12 cellular contexts compared by ENCODE assay signal in the genomic region with DNA sequence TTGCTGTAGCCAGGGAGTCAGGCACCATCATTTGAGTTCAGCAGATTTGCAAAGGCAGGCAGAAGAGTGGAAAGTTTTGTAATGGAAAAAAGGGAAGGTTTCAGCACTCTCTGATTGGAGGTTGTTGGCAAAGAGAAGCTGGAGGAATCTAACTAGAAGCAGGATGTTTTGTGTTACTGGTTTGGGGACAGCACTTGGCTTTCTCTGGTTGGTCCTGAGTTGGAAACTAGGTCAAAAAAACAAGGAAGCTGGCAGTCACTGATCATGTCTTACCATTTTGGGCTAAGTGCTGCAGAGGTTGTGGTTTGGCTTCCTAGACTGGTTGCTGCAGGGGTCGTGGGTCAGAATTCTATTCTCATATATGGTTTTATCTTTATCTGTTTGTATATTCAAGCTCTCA.
DNase-seq lines count a peak whose midpoint lies in the region; ATAC-seq and TF ChIP-seq lines count a peak whose summit lies in the region.
"Had no signal": no experiment of that assay in that cellular context is flagged by ENCODE, and none has a peak within 500 bp of the region (broad histone marks: within the 10 kb centered on the region; RNA-seq: fewer than 3 reads in every experiment).

No MANE protein-coding gene starts in this region.

- H3K27ac ChIP-seq in HCT116 (ENCODE audit: low read depth, low read length) (no peak overlapping the region), caudate nucleus (ENCODE audit: low read depth, low read length) (peak overlapping the region; percentile 84), temporal lobe (ENCODE audit: low read depth, low read length) (peak overlapping the region; percentile 90)

- RAD21 ChIA-PET in HCT116 (lab: Charles Lee; ENCODE audit: low non-redundant PET in 1 of 2, low total read pairs in 2 of 2, uncharacterized antibody in 2 of 2, unreplicated experiment in 2 of 2), result no interaction called here

- no peaks in the 10 kb centered on the region for H3K9me3 ChIP-seq in HCT116 (ENCODE audit: control insufficient read depth in 1 of 2, insufficient read depth in 1 of 2, low read depth in 1 of 2, low read length in 2 of 2)

- no peaks in the 10 kb centered on the region for H3K9me2 ChIP-seq in HCT116 (ENCODE audit: insufficient read depth)

- in situ Hi-C loops in GM13976 (cut with MboI; ENCODE audit: low sequenced_read_pairs, unreplicated experiment), result no loop called here
- in situ Hi-C loops in ACHN (cut with HindIII; ENCODE audit: low pct_ligation_motif_present, low pct_unique_long_range_greater_than_20kb, low sequenced_read_pairs), result no loop called here

- no peaks in the 10 kb centered on the region for H3K79me2 ChIP-seq in HCT116 (ENCODE audit: insufficient read depth, low read length)

- H3K9ac ChIP-seq in HCT116 (ENCODE audit: low read length), result no peak overlapping the region

- TF ChIP-seq RAD21 in HCT116 (IDR thresholded peaks at IDR 0.05; ENCODE audit: low read depth), result no peak

- peaks cover 13 to 29% of the 10 kb centered on the region in 2 experiments; a peak in 3 of 4 replicates for H3K4me1 ChIP-seq in HCT116 (ENCODE audit: control insufficient read depth in 1 of 2, insufficient read depth in 2 of 2, low read length in 2 of 2)

- H3K27me3 ChIP-seq in HCT116 (ENCODE audit: insufficient read depth, low read length), result peaks cover 1% of the 10 kb centered on the region; the same call in 1 of the 2 replicates

- no peak for DNase-seq in HCT116 (ENCODE audit: low read depth, low spot score)
- DNase-seq in caudate nucleus (lab: John Stamatoyannopoulos, UW), result peak in 1 of 61 donors; percentile 4
- peak; percentile 4 for DNase-seq in kidney tubule cell (ENCODE audit: low spot score)
- DNase-seq in GM13976 (ENCODE audit: low spot score), result no peak
- DNase-seq in ACHN, result no peak
- DNase-seq in T-helper 2 cell, result no peak
- DNase-seq in stimulated activated CD8-positive, alpha-beta memory T cell treated with anti-CD3 and anti-CD28 coated beads, Interleukin-4, amount 100 ng/mL, for 48 hours, result no peak
- DNase-seq: activated CD4-positive, alpha-beta T cell treated with anti-CD3 and anti-CD28 coated beads, Interleukin-2, amount 10 ng/mL, durations not matched to agents 24 days and 14 days; activated effector memory CD4-positive, alpha-beta T cell treated with Interleukin-2 at 50 U/mL for 16 hours; stimulated activated CD4-positive, alpha-beta T cell treated with anti-CD3 and anti-CD28 coated beads, Interleukin-1b, Interleukin-23, amount 100 ng/mL, for 48 hours; stimulated activated naive CD4-positive, alpha-beta T cell had no signal

- POLR2A ChIA-PET in HCT116 (lab: Charles Lee), result no interaction called here

- CTCF ChIA-PET in HCT116 (lab: Charles Lee), result no interaction called here

- no peak overlapping the region for H3K4me3 ChIP-seq in HCT116 (replicated peaks in 1 of 2; ENCODE audit: low read depth in 1 of 2, low read length in 2 of 2)

- H2AFZ ChIP-seq in HCT116 (ENCODE audit: low read depth, low read length, poor library complexity, severe bottlenecking), result no peak overlapping the region

- TF ChIP-seq CTCF in HCT116 (IDR thresholded peaks at IDR 0.05 in 2 of 3, conservative IDR thresholded peaks at IDR 0.05 in 1 of 3; ENCODE audit: borderline replicate concordance in 1 of 3, insufficient read depth in 1 of 3, low read depth in 2 of 3, low read length in 2 of 3), result no peak
- TF ChIP-seq CTCF in GM13976 (IDR thresholded peaks at IDR 0.05; ENCODE audit: borderline replicate concordance, control extremely low read depth, extremely low read depth, insufficient read depth, missing control alignments), result no peak

- H4K20me1 ChIP-seq in HCT116 (ENCODE audit: insufficient read depth), result no peaks in the 10 kb centered on the region

- ATAC-seq in HCT116, result no peak

- TF ChIP-seq POLR2A in HCT116 (IDR thresholded peaks at IDR 0.05; ENCODE audit: borderline replicate concordance, extremely low read depth, insufficient read depth, insufficient read length), result no peak

- BruUV-seq in HCT116 (replicated peaks; lab: Mats Ljungman, UMichigan), result no TSS peak

- intact Hi-C loops in HCT116 (cut with micrococcal nuclease), result no loop called here

- H3K36me3 ChIP-seq in HCT116 (ENCODE audit: control insufficient read depth in 1 of 2, insufficient read depth in 2 of 2, low read length in 2 of 2), result no peaks in the 10 kb centered on the region

- peak overlapping the region; percentile 43 for H3K4me2 ChIP-seq in HCT116 (ENCODE audit: low read length)

TF ChIP-seq in HCT116, 20 proteins besides CTCF, POLR2A, EP300 and RAD21:
- TF ChIP-seq FOSL1 (IDR thresholded peaks at IDR 0.05; ENCODE audit: low read depth) (no peak), REST (IDR thresholded peaks at IDR 0.05; ENCODE audit: low read depth) (no peak), CEBPB (IDR thresholded peaks at IDR 0.05; ENCODE audit: low read depth) (no peak), ZNF274 (IDR thresholded peaks at IDR 0.05; ENCODE audit: low read depth, low read length) (no peak), EGR1 (IDR thresholded peaks at IDR 0.05; ENCODE audit: low read depth) (no peak), EZH2 (IDR thresholded peaks at IDR 0.05) (no peak), SRF (IDR thresholded peaks at IDR 0.05; ENCODE audit: low read depth) (no peak), JUND (IDR thresholded peaks at IDR 0.05) (no peak)
